In the genomic region with DNA sequence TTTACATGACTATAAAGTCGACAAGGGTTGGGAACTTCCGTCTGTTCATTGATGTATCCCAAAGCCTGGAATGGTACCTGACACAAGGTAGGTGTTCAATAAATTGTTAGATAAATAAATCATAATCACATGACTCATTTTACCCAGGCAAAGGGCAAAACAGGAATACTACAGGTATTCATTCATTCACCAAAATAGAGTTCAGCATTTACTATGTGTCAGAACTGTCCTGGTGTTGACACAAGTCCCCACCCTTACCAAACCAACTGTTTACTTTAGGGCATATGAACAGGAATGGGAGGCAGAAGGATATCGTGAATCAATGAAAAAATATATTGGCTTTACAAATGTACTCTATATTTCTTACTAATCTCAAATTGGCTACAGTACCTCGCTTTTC, we compare ENCODE assay signal across 8 cellular contexts. TPM values are rescaled to one million over a fixed set of nuclear protein-coding genes. Genes with fewer than 3 reads are reported as not detected.
DNase-seq lines count a peak whose midpoint lies in the region; ATAC-seq, FAIRE-seq and TF ChIP-seq lines count a peak whose summit lies in the region.

No MANE protein-coding gene starts in this region.

- H3K9me3 Mint-ChIP-seq in activated T-cell treated with anti-CD3 and anti-CD28 coated beads, Interleukin-2, amount 50 U/mL, for 24 hours: no peaks in the 10 kb centered on the region

- H3K36me3 ChIP-seq in adrenal gland (replicated peaks in 1 of 2) (no peaks in the 10 kb centered on the region), HepG2 (replicated peaks in 1 of 2; ENCODE audit: control insufficient read depth in 1 of 2, insufficient read depth in 2 of 2, low read length in 2 of 2) (peaks cover 0 to 13% of the 10 kb centered on the region in 2 experiments; a peak in 1 of 5 replicates), thyroid gland (peaks cover 0 to 3% of the 10 kb centered on the region in 2 donors)

- H3K9me3 ChIP-seq in adrenal gland (replicated peaks in 1 of 3): no peaks in the 10 kb centered on the region
- H3K9me3 ChIP-seq in HepG2 (ENCODE audit: low read length): no peaks in the 10 kb centered on the region
- H3K9me3 ChIP-seq in thyroid gland: no peaks in the 10 kb centered on the region

- peaks cover 23% of the 10 kb centered on the region for H3K79me2 ChIP-seq in HepG2 (ENCODE audit: insufficient read depth, low read length)

- TF ChIP-seq RAD21 in HepG2 (CRISPR knock-in tag; IDR thresholded peaks at IDR 0.05): no peak

- DNase-seq in activated T-cell treated with anti-CD3 and anti-CD28 coated beads, Interleukin-2, amount 50 U/mL, for 24 hours: no peak
- DNase-seq in activated T-cell treated with anti-CD3 and anti-CD28 coated beads, Interleukin-2, amount 50 U/mL, for 1 hour: no peak
- DNase-seq in adrenal gland (no peak), HepG2 (ENCODE audit: low spot score) (peak; percentile 24), thyroid gland (no peak), T1000 (lab: John Stamatoyannopoulos, UW) (no peak)
- DNase-seq in stimulated activated CD8-positive, alpha-beta memory T cell treated with anti-CD3 and anti-CD28 coated beads, Interleukin-4, amount 100 ng/mL, for 48 hours: no peak
- no peak for DNase-seq in effector CD8-positive, alpha-beta T cell (lab: John Stamatoyannopoulos, UW)

- peak; percentile 22; the same call in 1 of the 3 replicates for ATAC-seq in HepG2

- TF ChIP-seq POLR2A in adrenal gland (IDR thresholded peaks at IDR 0.05) (no peak), HepG2 (IDR thresholded peaks at IDR 0.05; ENCODE audit: insufficient read depth in 1 of 2, low read depth in 2 of 2, low read length in 2 of 2) (no peak), thyroid gland (IDR thresholded peaks at IDR 0.05) (no peak)

- no peak for FAIRE-seq in HepG2 (lab: Jason Lieb, UNC)

- H3K4me3 Mint-ChIP-seq in activated T-cell treated with anti-CD3 and anti-CD28 coated beads, Interleukin-2, amount 50 U/mL, for 24 hours: peak overlapping the region; percentile 98

- CTCF ChIA-PET in HepG2 (lab: Yijun Ruan, JAX; ENCODE audit: low intra/inter-chr PET ratio, low total read pairs): no interaction called here

- POLR2A ChIA-PET in HepG2 (lab: Yijun Ruan, JAX): no interaction called here

- H3K4me1 ChIP-seq in adrenal gland (replicated peaks in 1 of 2) (peaks cover 18 to 19% of the 10 kb centered on the region in 2 donors), HepG2 (ENCODE audit: insufficient read depth, low read length) (peaks cover 11% of the 10 kb centered on the region), thyroid gland (peaks cover 9 to 13% of the 10 kb centered on the region in 2 donors)

- no peaks in the 10 kb centered on the region for H3K27me3 Mint-ChIP-seq in activated T-cell treated with anti-CD3 and anti-CD28 coated beads, Interleukin-2, amount 50 U/mL, for 24 hours

- H2AFZ ChIP-seq in HepG2 (ENCODE audit: low read length): peak overlapping the region; percentile 98

- no peaks in the 10 kb centered on the region for H4K20me1 ChIP-seq in HepG2 (ENCODE audit: insufficient read depth, low read length)

- no peaks in the 10 kb centered on the region for H3K27me3 ChIP-seq in adrenal gland
- H3K27me3 ChIP-seq in HepG2 (ENCODE audit: control insufficient read depth in 1 of 2, insufficient read depth in 2 of 2, low read length in 2 of 2): no peaks in the 10 kb centered on the region; a peak in 1 of 5 replicates
- no peaks in the 10 kb centered on the region for H3K27me3 ChIP-seq in thyroid gland

- peak overlapping the region; percentile 79 for H3K4me2 ChIP-seq in HepG2 (ENCODE audit: low read depth, low read length)

- peaks cover 30% of the 10 kb centered on the region for H3K36me3 Mint-ChIP-seq in activated T-cell treated with anti-CD3 and anti-CD28 coated beads, Interleukin-2, amount 50 U/mL, for 24 hours (ENCODE audit: low read depth)

- TF ChIP-seq CTCF in adrenal gland (IDR thresholded peaks at IDR 0.05) (no peak), HepG2 (CRISPR knock-in tag; IDR thresholded peaks at IDR 0.05) (no peak), thyroid gland (IDR thresholded peaks at IDR 0.05) (no peak)

- peak overlapping the region; percentile 97 for H3K27ac Mint-ChIP-seq in activated T-cell treated with anti-CD3 and anti-CD28 coated beads, Interleukin-2, amount 50 U/mL, for 24 hours

- in situ Hi-C loops in HepG2 (cut with HindIII; ENCODE audit: extremely low pct_ligation_motif_present, low pct_unique_long_range_greater_than_20kb): no loop called here

- peak overlapping the region in 2 of 5 donors; percentile 85 to 86 for H3K27ac ChIP-seq in adrenal gland
- peak overlapping the region; percentile 80 for H3K27ac ChIP-seq in HepG2 (ENCODE audit: extremely low read length, insufficient read depth, low read length)
- peak overlapping the region; percentile 32 to 83 (median 46) for H3K27ac ChIP-seq in thyroid gland

- BruUV-seq in HepG2 (replicated peaks; lab: Mats Ljungman, UMichigan): TSS peak; percentile 97

- TF ChIP-seq EP300 in HepG2 (IDR thresholded peaks at IDR 0.05; ENCODE audit: low read depth in 2 of 2, low read length in 2 of 2) (no peak), HepG2 (CRISPR knock-in tag; IDR thresholded peaks at IDR 0.05; ENCODE audit: borderline replicate concordance) (no peak)

- WGBS in adrenal gland, 4 donors: 45 to 48% (median 45%) methylated on average over 4 of the region's 4 CpGs
- 21% methylated on average over 4 of the region's 4 CpGs for WGBS in HepG2 (ENCODE audit: low lambda C conversion rate)
- 52 to 56% methylated on average over 4 of the region's 4 CpGs for WGBS in thyroid gland, 2 donors

- H3K4me3 ChIP-seq in adrenal gland: peak overlapping the region in 3 of 4 donors; percentile 44 to 77 (median 69)
- H3K4me3 ChIP-seq in HepG2 (replicated peaks in 1 of 3; ENCODE audit: insufficient read depth in 1 of 3, low read depth in 2 of 3, low read length in 3 of 3): peak overlapping the region; percentile 70 to 92 (median 92)
- H3K4me3 ChIP-seq in thyroid gland (replicated peaks in 1 of 3): peak overlapping the region in 2 of 3 donors; percentile 67 to 72

- peaks cover 41% of the 10 kb centered on the region for H3K4me1 Mint-ChIP-seq in activated T-cell treated with anti-CD3 and anti-CD28 coated beads, Interleukin-2, amount 50 U/mL, for 24 hours (ENCODE audit: low read depth)

- peak overlapping the region; percentile 88 for H3K9ac ChIP-seq in HepG2 (ENCODE audit: insufficient read depth, low read depth, low read length)

- intact Hi-C loops in adrenal gland (cut with DNase I): no loop called here
- intact Hi-C loops in HepG2 (cut with micrococcal nuclease; ENCODE audit: unreplicated experiment): no loop called here
- intact Hi-C loops in thyroid gland (cut with DNase I): no loop called here

RNA-seq across cellular contexts. Expression of a gene that starts 0.7 kb away (rescaled TPM):
- total RNA-seq in adrenal gland: 10 to 100 TPM; 11.1 to 26.7 (median 21.1) TPM
- polyA plus RNA-seq in adrenal gland: 10 to 100 TPM; 43.1 to 77.2 (median 51.1) TPM
- 28.3 and 32.9 TPM in 2 replicates for total RNA-seq in HepG2 (2016; rRNA removed; fragmentation: Illumina TruSeq; extraction: Trizol)
- total RNA-seq in HepG2 (2016; cell fraction: cytosol; rRNA removed; fragmentation: Illumina TruSeq; extraction: Trizol; ENCODE audit: low read depth): 12.5 and 12.7 TPM in 2 replicates
- 30.7 and 33.3 TPM in 2 replicates for total RNA-seq in HepG2 (2016; cell fraction: insoluble cytoplasmic fraction; rRNA removed; fragmentation: Illumina TruSeq; extraction: Trizol)
- total RNA-seq in HepG2 (2016; cell fraction: membrane; rRNA removed; fragmentation: Illumina TruSeq; extraction: Trizol): 14.6 and 15.8 TPM in 2 replicates
- 30.1 and 33.7 TPM in 2 replicates for total RNA-seq in HepG2 (2016; cell fraction: nucleus; rRNA removed; fragmentation: Illumina TruSeq; extraction: Trizol)
- 16.8 and 18.7 TPM in 2 replicates for polyA plus RNA-seq in HepG2 (2011; rRNA removed)
- polyA plus RNA-seq in HepG2 (2011; cell fraction: cytosol; rRNA removed): 8.3 and 14.2 TPM in 2 replicates
- polyA plus RNA-seq in HepG2 (2011; cell fraction: nucleus; rRNA removed): 9.4 and 16.5 TPM in 2 replicates
- polyA plus RNA-seq in HepG2 (2012): 18.1 and 23.0 TPM in 2 replicates
- 5.8 and 6.2 TPM in 2 replicates for polyA plus RNA-seq in HepG2 (2016; cell fraction: cytosol; fragmentation: Illumina TruSeq; extraction: Trizol; ENCODE audit: low read depth)
- polyA plus RNA-seq in HepG2 (2016; cell fraction: insoluble cytoplasmic fraction; fragmentation: Illumina TruSeq; extraction: Trizol; ENCODE audit: low read depth): 34.8 and 35.3 TPM in 2 replicates
- polyA plus RNA-seq in HepG2 (2016; cell fraction: membrane; fragmentation: Illumina TruSeq; extraction: Trizol; ENCODE audit: low read depth): 6.6 and 7.4 TPM in 2 replicates
- polyA plus RNA-seq in HepG2 (2016; cell fraction: nucleus; fragmentation: Illumina TruSeq; extraction: Trizol; ENCODE audit: insufficient read depth, low read depth): 38.2 and 38.8 TPM in 2 replicates
- polyA minus RNA-seq in HepG2 (2011; rRNA and poly(A)+ RNA removed; ENCODE audit: low replicate concordance): 3.7 and 5.4 TPM in 2 replicates
- polyA minus RNA-seq in HepG2 (2011; cell fraction: cytosol; rRNA and poly(A)+ RNA removed): 6.5 and 12.1 TPM in 2 replicates
- 50.2 and 64.5 TPM in 2 replicates for polyA minus RNA-seq in HepG2 (2011; cell fraction: nucleus; rRNA and poly(A)+ RNA removed)
- total RNA-seq in thyroid gland: 10 to 100 TPM; 27.1 to 59.4 (median 33.6) TPM

RNA-seq across cellular contexts. Expression of a gene that starts 57.8 kb away (rescaled TPM):
- total RNA-seq in adrenal gland (10 to 100 TPM; 24.1 to 58.6 (median 34.9) TPM), HepG2 (2016; rRNA removed; fragmentation: Illumina TruSeq; extraction: Trizol) (11.8 and 23.0 TPM in 2 replicates), thyroid gland (10 to 100 TPM; 18.3 to 29.7 (median 20.0) TPM)
- polyA plus RNA-seq in adrenal gland (10 to 100 TPM; 15.4 to 45.6 (median 26.3) TPM), HepG2 (2011; rRNA removed) (12.8 and 19.5 TPM in 2 replicates)
- total RNA-seq in HepG2 (2016; cell fraction: cytosol; rRNA removed; fragmentation: Illumina TruSeq; extraction: Trizol; ENCODE audit: low read depth): 6.1 and 6.9 TPM in 2 replicates
- 12.6 and 22.2 TPM in 2 replicates for total RNA-seq in HepG2 (2016; cell fraction: insoluble cytoplasmic fraction; rRNA removed; fragmentation: Illumina TruSeq; extraction: Trizol)
- total RNA-seq in HepG2 (2016; cell fraction: membrane; rRNA removed; fragmentation: Illumina TruSeq; extraction: Trizol): 13.0 and 14.4 TPM in 2 replicates
- 10.8 and 11.3 TPM in 2 replicates for total RNA-seq in HepG2 (2016; cell fraction: nucleus; rRNA removed; fragmentation: Illumina TruSeq; extraction: Trizol)
- polyA plus RNA-seq in HepG2 (2011; cell fraction: cytosol; rRNA removed): 9.2 and 12.2 TPM in 2 replicates
- 6.4 and 6.7 TPM in 2 replicates for polyA plus RNA-seq in HepG2 (2011; cell fraction: nucleus; rRNA removed)
- polyA plus RNA-seq in HepG2 (2012): 23.7 and 26.7 TPM in 2 replicates
- polyA plus RNA-seq in HepG2 (2016; cell fraction: cytosol; fragmentation: Illumina TruSeq; extraction: Trizol; ENCODE audit: low read depth): 14.5 and 15.2 TPM in 2 replicates
- 50.3 and 60.4 TPM in 2 replicates for polyA plus RNA-seq in HepG2 (2016; cell fraction: insoluble cytoplasmic fraction; fragmentation: Illumina TruSeq; extraction: Trizol; ENCODE audit: low read depth)
- 16.5 and 20.5 TPM in 2 replicates for polyA plus RNA-seq in HepG2 (2016; cell fraction: membrane; fragmentation: Illumina TruSeq; extraction: Trizol; ENCODE audit: low read depth)
- 19.8 and 21.9 TPM in 2 replicates for polyA plus RNA-seq in HepG2 (2016; cell fraction: nucleus; fragmentation: Illumina TruSeq; extraction: Trizol; ENCODE audit: insufficient read depth, low read depth)
- 9.4 and 17.2 TPM in 2 replicates for polyA minus RNA-seq in HepG2 (2011; rRNA and poly(A)+ RNA removed; ENCODE audit: low replicate concordance)
- 16.0 and 21.1 TPM in 2 replicates for polyA minus RNA-seq in HepG2 (2011; cell fraction: cytosol; rRNA and poly(A)+ RNA removed)
- polyA minus RNA-seq in HepG2 (2011; cell fraction: nucleus; rRNA and poly(A)+ RNA removed): 23.4 and 25.4 TPM in 2 replicates
